Comparison of ENCODE assay signal across 8 cellular contexts in the genomic region with DNA sequence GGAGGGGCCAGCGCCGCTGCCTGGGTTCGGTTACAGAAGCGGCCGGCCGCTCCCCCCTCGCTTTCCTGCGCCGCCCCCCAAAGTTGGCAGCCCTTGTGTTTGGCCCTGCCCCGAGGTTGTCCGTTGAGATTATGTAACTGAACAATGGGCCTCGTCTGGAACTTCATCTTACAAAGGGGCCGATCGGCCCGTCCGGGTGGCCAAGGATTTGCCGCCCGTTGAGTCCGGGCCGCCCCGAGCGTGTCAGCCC. TPM values are rescaled to one million over a fixed set of nuclear protein-coding genes. Genes with fewer than 3 reads are reported as not detected.
DNase-seq lines count a peak whose midpoint lies in the region; ATAC-seq and TF ChIP-seq lines count a peak whose summit lies in the region.

No MANE protein-coding gene starts in this region.

- H3K27ac ChIP-seq in BLaER1 (peak overlapping the region; percentile 97), brain microvascular endothelial cell (peak overlapping the region; percentile 98), tibial nerve (peak overlapping the region; percentile 63 to 96 (median 94))

- H3K4me2 ChIP-seq in BLaER1, result peak overlapping the region; percentile 93

- no peak for DNase-seq in LNCaP clone FGC (ENCODE audit: low read depth)
- no peak for DNase-seq in brain microvascular endothelial cell
- peak in 1 of 2 donors; percentile 89 for DNase-seq in lower leg skin (ENCODE audit: low spot score in 2 of 2)
- no peak for DNase-seq in tibial nerve (ENCODE audit: low spot score in 2 of 2)
- DNase-seq in hepatic stellate cell (ENCODE audit: low spot score), result no peak

- intact Hi-C loops in lower leg skin (cut with DNase I; ENCODE audit: low total_unique reads), result no loop called here

- H3K4me1 ChIP-seq in BLaER1 (peaks cover 41% of the 10 kb centered on the region), tibial nerve (peaks cover 0 to 52% (median 23%) of the 10 kb centered on the region in 4 donors)

- ATAC-seq in HG03432 (IDR thresholded peaks at IDR 0.05; ENCODE audit: unreplicated experiment) (no peak), HG03439 (IDR thresholded peaks at IDR 0.05; ENCODE audit: unreplicated experiment) (no peak)

- TF ChIP-seq CTCF in LNCaP clone FGC (IDR thresholded peaks at IDR 0.05; ENCODE audit: control insufficient read depth, extremely low read depth, insufficient read depth) (no peak), brain microvascular endothelial cell (IDR thresholded peaks at IDR 0.05; ENCODE audit: low read depth, low read length, missing control alignments) (no peak), lower leg skin (IDR thresholded peaks at IDR 0.05) (no peak), tibial nerve (IDR thresholded peaks at IDR 0.05) (no peak)

- TF ChIP-seq POLR2A in lower leg skin (IDR thresholded peaks at IDR 0.05) (no peak), tibial nerve (IDR thresholded peaks at IDR 0.05) (no peak)

- TF ChIP-seq EP300 in tibial nerve (IDR thresholded peaks at IDR 0.05), result no peak

- peak overlapping the region; percentile 97 for H3K9ac ChIP-seq in BLaER1

- H3K36me3 ChIP-seq in BLaER1 (peaks cover 29% of the 10 kb centered on the region), brain microvascular endothelial cell (replicated peaks) (peaks cover 6% of the 10 kb centered on the region), tibial nerve (no peaks in the 10 kb centered on the region)

- H3K4me3 ChIP-seq in BLaER1 (peak overlapping the region; percentile 99), LNCaP clone FGC (ENCODE audit: low read depth, low read length) (peak overlapping the region; percentile 70), brain microvascular endothelial cell (ENCODE audit: low read depth, low read length) (peak overlapping the region; percentile 88), lower leg skin (ENCODE audit: low read depth, poor library complexity, severe bottlenecking) (peak overlapping the region; percentile 86), tibial nerve (peak overlapping the region; percentile 53 to 95 (median 64))

- H3K9me3 ChIP-seq in BLaER1 (no peaks in the 10 kb centered on the region), tibial nerve (no peaks in the 10 kb centered on the region)

- H3K27me3 ChIP-seq in BLaER1, result no peaks in the 10 kb centered on the region
- no peaks in the 10 kb centered on the region for H3K27me3 ChIP-seq in brain microvascular endothelial cell (replicated peaks)
- H3K27me3 ChIP-seq in tibial nerve, result no peaks in the 10 kb centered on the region

- H4K20me1 ChIP-seq in BLaER1, result peaks cover 51% of the 10 kb centered on the region

- in situ Hi-C loops in brain microvascular endothelial cell (cut with HindIII; ENCODE audit: low pct_ligation_motif_present, low sequenced_read_pairs), result no loop called here

- WGBS in lower leg skin, 2 donors, result 3% methylated on average over 15 of the region's 22 CpGs; no CpG with 5 or more reads in 1 of the 2 donors
- WGBS in tibial nerve, 2 donors, result 0% methylated on average over 11 to 14 of the region's 22 CpGs

RNA-seq across cellular contexts. Expression of a gene that starts 1.0 kb away (rescaled TPM):
- total RNA-seq in lower leg skin (100 to 1,000 TPM in 2 of 4 donors, 10 to 100 TPM in 2; 67.5 to 135 (median 107) TPM), tibial nerve (10 to 100 TPM; 19.2 to 32.4 (median 22.2) TPM)
